In the genomic region with DNA sequence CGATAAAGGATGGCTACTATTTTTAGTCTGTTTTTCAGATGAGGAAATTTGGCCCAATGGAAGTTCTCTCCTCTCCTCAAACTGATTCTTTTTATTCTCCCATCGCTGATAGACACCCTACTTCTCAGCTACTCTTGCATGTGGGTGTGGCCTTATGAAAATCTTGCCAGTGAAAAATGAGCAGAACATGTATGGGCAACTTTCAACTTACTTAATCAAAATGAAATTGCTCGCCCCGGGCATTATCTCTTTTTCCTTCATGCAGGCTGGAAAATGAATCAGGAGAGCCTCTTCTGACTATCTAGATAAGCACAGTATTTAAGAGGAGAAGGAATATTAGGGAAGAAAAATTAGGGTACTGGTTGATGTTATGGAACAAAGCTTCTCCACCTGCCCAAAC, we compare ENCODE assay signal across 31 cellular contexts.
"Had no signal": no experiment of that assay in that cellular context is flagged by ENCODE, and none has a peak within 500 bp of the region (broad histone marks: within the 10 kb centered on the region; RNA-seq: fewer than 3 reads in every experiment).

No MANE protein-coding gene starts in this region.

- H3K9ac ChIP-seq: parathyroid adenoma had no signal

- H3K9me3 Mint-ChIP-seq: endodermal cell, neural crest cell had no signal

- H3K27me3 ChIP-seq: dorsolateral prefrontal cortex, esophagus muscularis mucosa, heart right ventricle, right lobe of liver, stomach, thyroid gland, vagina had no signal

- H3K36me3 ChIP-seq: esophagus muscularis mucosa, heart right ventricle, lower lobe of right lung, right lobe of liver, stomach, thyroid gland, vagina had no signal

- H3K27me3 Mint-ChIP-seq: memory B cell; naive B cell; natural killer cell treated with Interleukin-12 subunit alpha and Interleukin-12 subunit beta and Interleukin-15 and Interleukin-18, amount 100 ng/mL, for 72 hours; progenitor cell of endocrine pancreas had no signal

- H3K27ac ChIP-seq: dorsolateral prefrontal cortex, esophagus muscularis mucosa, heart right ventricle, lower lobe of right lung, parathyroid adenoma, right lobe of liver, stomach, thyroid gland, vagina had no signal

- H3K4me1 ChIP-seq: esophagus muscularis mucosa, lower lobe of right lung, right lobe of liver, stomach, thyroid gland, vagina had no signal

- DNase-seq: dorsolateral prefrontal cortex; effector CD4-positive, alpha-beta T cell; endodermal cell; foreskin melanocyte; glutamatergic neuron; heart right ventricle; hippocampal formation; kidney glomerular epithelial cell; left colon; left ventricle myocardium superior; lower lobe of right lung; mucosa of descending colon; naive B cell; right lobe of liver; small intestine; stimulated activated CD4-positive, alpha-beta T cell treated with anti-CD3 and anti-CD28 coated beads, Interleukin-15, amount 100 ng/mL, for 24 hours; stimulated activated CD4-positive, alpha-beta T cell treated with anti-CD3 and anti-CD28 coated beads, Interleukin-2, amount 100 ng/mL, for 48 hours; stimulated activated naive CD4-positive, alpha-beta T cell treated with Interleukin-2 at 50 U/mL for 16 hours; stomach; thyroid gland; trophoblast cell had no signal

- H3K27ac Mint-ChIP-seq: endodermal cell; memory B cell; mesothelial cell of epicardium; naive B cell; natural killer cell treated with Interleukin-12 subunit alpha and Interleukin-12 subunit beta and Interleukin-15 and Interleukin-18, amount 100 ng/mL, for 72 hours; progenitor cell of endocrine pancreas had no signal

- FAIRE-seq: colon, islet of Langerhans, small intestine had no signal

- H3K9me3 ChIP-seq: esophagus muscularis mucosa, lower lobe of right lung, mucosa of descending colon, right lobe of liver, stomach, thyroid gland, vagina had no signal

- H2AFZ ChIP-seq: parathyroid adenoma had no signal

- H3K4me3 ChIP-seq: dorsolateral prefrontal cortex, esophagus muscularis mucosa, heart right ventricle, lower lobe of right lung, mucosa of descending colon, right lobe of liver, stomach, thyroid gland, vagina had no signal

- H3K36me3 Mint-ChIP-seq: memory B cell; mesothelial cell of epicardium; naive B cell; natural killer cell treated with Interleukin-12 subunit alpha and Interleukin-12 subunit beta and Interleukin-15 and Interleukin-18, amount 100 ng/mL, for 72 hours had no signal

- H3K79me2 ChIP-seq: parathyroid adenoma had no signal

- H3K4me3 Mint-ChIP-seq: endodermal cell; memory B cell; mesothelial cell of epicardium; naive B cell; natural killer cell treated with Interleukin-12 subunit alpha and Interleukin-12 subunit beta and Interleukin-15 and Interleukin-18, amount 100 ng/mL, for 72 hours; neural crest cell had no signal

- H3K4me1 Mint-ChIP-seq: memory B cell, naive B cell, neural crest cell had no signal
